26 cellular contexts compared by ENCODE assay signal in genomic region chr2:112290638-112291037, GRCh38.
"Had no signal": no experiment of that assay in that cellular context is flagged by ENCODE, and none has a peak within 500 bp of the region (broad histone marks: within the 10 kb centered on the region; RNA-seq: fewer than 3 reads in every experiment).

No MANE protein-coding gene starts in this region.

- DNase-seq: activated CD4-positive, alpha-beta memory T cell treated with anti-CD3 and anti-CD28 coated beads, Interleukin-2, amount 10 ng/mL, durations not matched to agents 7 days and 5 days; activated CD4-positive, alpha-beta T cell treated with anti-CD3 and anti-CD28 coated beads for 1 hour; activated CD4-positive, alpha-beta T cell treated with anti-CD3 and anti-CD28 coated beads for 4 hours; activated CD4-positive, alpha-beta T cell treated with anti-CD3 and anti-CD28 coated beads, Interleukin-2, amount 10 ng/mL, durations not matched to agents 7 days and 5 days; activated CD4-positive, alpha-beta T cell treated with anti-CD3 and anti-CD28 coated beads, Interleukin-2, amount 50 U/mL, for 4 hours; activated CD8-positive, alpha-beta memory T cell treated with anti-CD3 and anti-CD28 coated beads, Interleukin-2, amount 50 U/mL, for 48 hours; activated gamma-delta T cell; activated naive CD4-positive, alpha-beta T cell; activated naive CD4-positive, alpha-beta T cell treated with anti-CD3 and anti-CD28 coated beads, Interleukin-2, amount 10 ng/mL, durations not matched to agents 7 days and 5 days; activated naive CD8-positive, alpha-beta T cell treated with anti-CD3 and anti-CD28 coated beads, Interleukin-2, amount 10 ng/mL, durations not matched to agents 7 days and 5 days; activated T-cell treated with anti-CD3 and anti-CD28 coated beads for 4 hours; activated T-cell treated with anti-CD3 and anti-CD28 coated beads, Interleukin-2, amount 50 U/mL, for 24 hours; activated T-cell treated with anti-CD3 and anti-CD28 coated beads, Interleukin-2, amount 50 U/mL, for 72 hours; central memory CD4-positive, alpha-beta T cell; cerebellar nuclear complex; colonic mucosa; effector CD8-positive, alpha-beta T cell; foreskin fibroblast; T-helper 2 cell had no signal

- H3K4me1 ChIP-seq: ascending aorta, breast epithelium, colonic mucosa had no signal

- H3K36me3 ChIP-seq: ascending aorta, breast epithelium, cardiac muscle cell, colonic mucosa had no signal

- H3K27ac ChIP-seq: breast epithelium, cardiac muscle cell, colonic mucosa, VCaP had no signal

- H3K9me3 ChIP-seq: ascending aorta, breast epithelium, colonic mucosa had no signal

- H3K4me3 ChIP-seq: ascending aorta, breast epithelium, cardiac muscle cell, colonic mucosa had no signal

- H3K27me3 ChIP-seq: ascending aorta, breast epithelium, cardiac muscle cell, colonic mucosa had no signal

- ATAC-seq: activated naive CD4-positive, alpha-beta T cell treated with anti-CD3 and anti-CD28 coated beads, Interleukin-2, amount 50 U/mL, for 72 hours; activated T-cell treated with anti-CD3 and anti-CD28 coated beads, Interleukin-2, amount 50 U/mL, for 72 hours; esophagus mucosa; WTC11 had no signal
